12 cellular contexts compared by ENCODE assay signal in genomic region chr13:43516401-43516826, GRCh38.
DNase-seq lines count a peak whose midpoint lies in the region; ATAC-seq, FAIRE-seq and TF ChIP-seq lines count a peak whose summit lies in the region.
"Had no signal": no experiment of that assay in that cellular context is flagged by ENCODE, and none has a peak within 500 bp of the region (broad histone marks: within the 10 kb centered on the region; RNA-seq: fewer than 3 reads in every experiment).

No MANE protein-coding gene starts in this region.

- TF ChIP-seq CTCF in BJ (IDR thresholded peaks at IDR 0.05; ENCODE audit: insufficient read depth, low read depth, low read length) (no peak), pancreas (IDR thresholded peaks at IDR 0.05) (no peak), suprapubic skin (IDR thresholded peaks at IDR 0.05) (no peak)

- ATAC-seq in pancreas, result peak in 3 of 4 donors; percentile 25 to 67 (median 62)
- no peak for ATAC-seq in HG02870 (IDR thresholded peaks at IDR 0.05; ENCODE audit: unreplicated experiment)
- ATAC-seq: stimulated activated naive B cell treated with anti-CD40 and anti-IgM and Interleukin-4, amounts not matched to agents 10 μg/mL and 1 μg/mL and 100 μg/mL, for 72 hours had no signal

- no peak overlapping the region for H3K4me3 ChIP-seq in BJ (ENCODE audit: low read depth, low read length)
- no peak overlapping the region for H3K4me3 ChIP-seq in pancreas
- no peak overlapping the region for H3K4me3 ChIP-seq in suprapubic skin
- H3K4me3 ChIP-seq: SJSA1 had no signal

- H3K36me3 ChIP-seq in BJ (ENCODE audit: control insufficient read depth, insufficient read depth, low read length), result no peaks in the 10 kb centered on the region
- no peaks in the 10 kb centered on the region for H3K36me3 ChIP-seq in pancreas
- H3K36me3 ChIP-seq in suprapubic skin, result no peaks in the 10 kb centered on the region
- H3K36me3 ChIP-seq: SJSA1 had no signal

- intact Hi-C loops in pancreas (cut with DNase I), result no loop called here

- CTCF ChIA-PET in BJ (lab: Yijun Ruan, JAX), result interaction anchor here (0.8 to 1.1 kb wide), 2 partner anchors 247 to 271 kb away, joined by 4 read pairs; no protein-coding TSS in a partner anchor

- TF ChIP-seq EP300 in suprapubic skin (IDR thresholded peaks at IDR 0.05), result no peak

- DNase-seq in BJ (ENCODE audit: low read depth) (peak; percentile 91), NCI-H524 (lab: John Stamatoyannopoulos, UW) (peak; percentile 83 to 92), fibroblast of the conjunctiva (ENCODE audit: low read depth) (peak; percentile 63), pancreas (no peak), NCI-H748 (lab: John Stamatoyannopoulos, UW; ENCODE audit: unreplicated experiment) (no peak), 8988T (no peak), suprapubic skin (ENCODE audit: low spot score in 2 of 2) (no peak)
- DNase-seq: CD4-positive, alpha-beta T cell; NCI-H2029 treated with DMSO at 0.1 percent for 48 hours; stimulated activated naive B cell treated with anti-CD40 and anti-IgM and Interleukin-4, amounts not matched to agents 10 μg/mL and 1 μg/mL and 100 μg/mL, for 72 hours had no signal

- no peaks in the 10 kb centered on the region for H3K9me3 ChIP-seq in pancreas
- no peaks in the 10 kb centered on the region for H3K9me3 ChIP-seq in suprapubic skin
- H3K9me3 ChIP-seq: SJSA1 had no signal

- FAIRE-seq in pancreas (lab: Jason Lieb, UNC), result peak; percentile 75

- no peaks in the 10 kb centered on the region for H3K4me1 ChIP-seq in pancreas
- H3K4me1 ChIP-seq in suprapubic skin, result peaks cover 15% of the 10 kb centered on the region
- H3K4me1 ChIP-seq: SJSA1 had no signal

- POLR2A ChIA-PET in BJ (lab: Charles Lee), result interaction anchor here (0.5 kb wide), 1 partner anchor 135 kb away, joined by 7 read pairs; no protein-coding TSS in a partner anchor

- H3K27me3 ChIP-seq in BJ (ENCODE audit: control insufficient read depth, insufficient read depth, low read length), result no peaks in the 10 kb centered on the region
- H3K27me3 ChIP-seq in pancreas, result no peaks in the 10 kb centered on the region
- H3K27me3 ChIP-seq in suprapubic skin, result no peaks in the 10 kb centered on the region
- H3K27me3 ChIP-seq: SJSA1 had no signal

- no peak overlapping the region for H3K27ac ChIP-seq in pancreas
- H3K27ac ChIP-seq in suprapubic skin, result no peak overlapping the region
- H3K27ac ChIP-seq: SJSA1 had no signal

- 35 to 42% methylated on average over 2 of the region's 2 CpGs for WGBS in pancreas, 2 donors
- 44% methylated on average over 2 of the region's 2 CpGs for WGBS in suprapubic skin

- no peak for TF ChIP-seq POLR2A in suprapubic skin (IDR thresholded peaks at IDR 0.05)

Comparison
In these comparisons a context has a peak if more than half of its experiments do, and no peak if none do; other contexts are left out.
1. DNase-seq: peak in BJ (single experiment), NCI-H524 (2 of 2) and fibroblast of the conjunctiva (single experiment); none in pancreas (0 of 6), NCI-H748 (single experiment), 8988T (single experiment) and suprapubic skin (0 of 2).